ENCODE assay signal across 27 cellular contexts in the genomic region with DNA sequence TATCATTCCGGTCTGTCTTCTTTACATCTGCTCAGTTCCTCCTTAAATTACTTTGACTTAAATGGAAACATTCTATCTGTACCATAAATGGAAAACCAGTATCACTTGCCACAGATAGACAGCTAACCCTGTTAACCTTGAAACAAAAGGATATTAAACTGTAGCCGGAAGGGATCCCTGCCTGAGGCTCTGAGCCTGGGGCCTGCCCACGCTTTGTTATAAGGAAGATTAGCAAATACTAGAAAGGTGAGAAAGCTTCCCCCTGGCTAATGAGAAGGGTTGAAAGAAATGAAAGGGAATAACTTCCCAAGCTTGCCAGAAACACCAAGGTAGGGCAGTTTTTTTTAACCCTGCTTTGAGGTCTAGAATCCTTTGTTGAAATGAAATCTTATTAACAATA.
"Had no signal": no experiment of that assay in that cellular context is flagged by ENCODE, and none has a peak within 500 bp of the region (broad histone marks: within the 10 kb centered on the region; RNA-seq: fewer than 3 reads in every experiment).

No MANE protein-coding gene starts in this region.

- H3K27me3 ChIP-seq: heart left ventricle, ovary, right lobe of liver, uterus had no signal

- H3K27ac ChIP-seq: heart left ventricle, lower lobe of right lung, ovary, right lobe of liver, thoracic aorta, uterus had no signal

- FAIRE-seq: endothelial cell of umbilical vein had no signal

- DNase-seq: activated CD4-positive, alpha-beta T cell treated with anti-CD3 and anti-CD28 coated beads for 48 hours; activated CD4-positive, alpha-beta T cell treated with anti-CD3 and anti-CD28 coated beads, Interleukin-2, amount 50 U/mL, for 48 hours; activated CD8-positive, alpha-beta memory T cell treated with anti-CD3 and anti-CD28 coated beads, Interleukin-2, amount 50 U/mL, for 4 hours; activated effector memory CD4-positive, alpha-beta T cell treated with anti-CD3 and anti-CD28 coated beads, Interleukin-2, amount 50 U/mL, for 16 hours; activated naive CD4-positive, alpha-beta T cell treated with anti-CD3 and anti-CD28 coated beads, Interleukin-2, amount 10 ng/mL, durations not matched to agents 7 days and 5 days; activated T-cell treated with anti-CD3 and anti-CD28 coated beads, Interleukin-2, amount 50 U/mL, for 1 hour; amygdala; cortex of kidney; effector memory CD8-positive, alpha-beta T cell; foreskin fibroblast; heart left ventricle; hypothalamus; lower lobe of right lung; mesenchymal stem cell; ovary; right lobe of liver; stimulated activated CD4-positive, alpha-beta T cell treated with anti-CD3 and anti-CD28 coated beads, Interleukin-2, amount 100 ng/mL, for 48 hours; stimulated activated naive CD4-positive, alpha-beta T cell treated with Interleukin-2 at 50 U/mL for 16 hours; uterus had no signal

- H3K4me1 Mint-ChIP-seq: activated naive CD4-positive, alpha-beta T cell treated with anti-CD3 and anti-CD28 coated beads, Interleukin-2, amount 10 ng/mL, durations not matched to agents 7 days and 5 days had no signal

- H3K27me3 Mint-ChIP-seq: activated naive CD4-positive, alpha-beta T cell treated with anti-CD3 and anti-CD28 coated beads, Interleukin-2, amount 10 ng/mL, durations not matched to agents 7 days and 5 days; progenitor cell of endocrine pancreas had no signal

- H3K36me3 ChIP-seq: heart left ventricle, lower lobe of right lung, ovary, right lobe of liver, thoracic aorta, uterus had no signal

- H3K36me3 Mint-ChIP-seq: activated naive CD4-positive, alpha-beta T cell treated with anti-CD3 and anti-CD28 coated beads, Interleukin-2, amount 10 ng/mL, durations not matched to agents 7 days and 5 days; natural killer cell treated with Interleukin-12 subunit alpha and Interleukin-12 subunit beta and Interleukin-15 and Interleukin-18, amount 100 ng/mL, for 72 hours had no signal

- H3K4me1 ChIP-seq: heart left ventricle, lower lobe of right lung, uterus had no signal

- H3K9me3 Mint-ChIP-seq: type B pancreatic cell had no signal

- H3K27ac Mint-ChIP-seq: activated naive CD4-positive, alpha-beta T cell treated with anti-CD3 and anti-CD28 coated beads, Interleukin-2, amount 10 ng/mL, durations not matched to agents 7 days and 5 days; activated T-helper 1 cell treated with anti-CD3 and anti-CD28 coated beads, Interleukin-12 subunit alpha, Interleukin-12 subunit beta, Interleukin-2, Interleukin-4 antibody, amounts not matched to agents 30 ng/mL and 10 ng/mL and 1 ng/mL, durations not matched to agents 14 hours and 24 hours and 36 hours; effector memory CD8-positive, alpha-beta T cell; natural killer cell treated with Interleukin-12 subunit alpha and Interleukin-12 subunit beta and Interleukin-15 and Interleukin-18, amount 100 ng/mL, for 72 hours; progenitor cell of endocrine pancreas had no signal

- H3K4me3 ChIP-seq: heart left ventricle, lower lobe of right lung, mucosa of descending colon, ovary, right lobe of liver, thoracic aorta, uterus had no signal

- H3K9me3 ChIP-seq: heart left ventricle, lower lobe of right lung, mucosa of descending colon, ovary, right lobe of liver, thoracic aorta, uterus had no signal

- H3K4me3 Mint-ChIP-seq: activated naive CD4-positive, alpha-beta T cell treated with anti-CD3 and anti-CD28 coated beads, Interleukin-2, amount 10 ng/mL, durations not matched to agents 7 days and 5 days; activated T-helper 1 cell treated with anti-CD3 and anti-CD28 coated beads, Interleukin-12 subunit alpha, Interleukin-12 subunit beta, Interleukin-2, Interleukin-4 antibody, amounts not matched to agents 30 ng/mL and 10 ng/mL and 1 ng/mL, durations not matched to agents 14 hours and 24 hours and 36 hours; effector memory CD8-positive, alpha-beta T cell; natural killer cell treated with Interleukin-12 subunit alpha and Interleukin-12 subunit beta and Interleukin-15 and Interleukin-18, amount 100 ng/mL, for 72 hours; type B pancreatic cell had no signal

- ATAC-seq: effector memory CD8-positive, alpha-beta T cell; heart left ventricle; left lobe of liver; lower lobe of right lung; mucosa of descending colon; natural killer cell treated with Interleukin-12 subunit alpha and Interleukin-12 subunit beta and Interleukin-15 and Interleukin-18, amount 100 ng/mL, for 72 hours; right lobe of liver had no signal
